ENCODE assay signal across 13 cellular contexts in genomic region chr3:152511904-152512303, GRCh38.
DNase-seq lines count a peak whose midpoint lies in the region; ATAC-seq lines count a peak whose summit lies in the region.
"Had no signal": no experiment of that assay in that cellular context is flagged by ENCODE, and none has a peak within 500 bp of the region (broad histone marks: within the 10 kb centered on the region; RNA-seq: fewer than 3 reads in every experiment).

No MANE protein-coding gene starts in this region.

- DNase-seq in activated effector memory CD4-positive, alpha-beta T cell treated with anti-CD3 and anti-CD28 coated beads, Interleukin-2, amount 50 U/mL, for 16 hours: no peak
- DNase-seq in foreskin melanocyte (no peak), GOT3 (lab: John Stamatoyannopoulos, UW) (no peak)
- no peak for DNase-seq in activated naive CD4-positive, alpha-beta T cell treated with anti-CD3 and anti-CD28 coated beads, Interleukin-2, amount 50 U/mL, for 16 hours
- DNase-seq: activated CD4-positive, alpha-beta T cell treated with anti-CD3 and anti-CD28 coated beads, Interleukin-2, amount 50 U/mL, for 48 hours; CD8-positive, alpha-beta memory T cell; dorsolateral prefrontal cortex; KBM-7; psoas muscle had no signal

- ATAC-seq in GM18511 (IDR thresholded peaks at IDR 0.05; ENCODE audit: unreplicated experiment) (peak; percentile 72), GM19468 (IDR thresholded peaks at IDR 0.05; ENCODE audit: extremely low read depth, unreplicated experiment) (peak; percentile 75), HG02938 (IDR thresholded peaks at IDR 0.05; ENCODE audit: unreplicated experiment) (peak; percentile 80), HG03575 (IDR thresholded peaks at IDR 0.05; ENCODE audit: extremely low read depth, insufficient number of reproducible peaks, low FRiP score, unreplicated experiment) (peak; percentile 73)
- ATAC-seq: psoas muscle had no signal
